8 cellular contexts compared by ENCODE assay signal in the genomic region with DNA sequence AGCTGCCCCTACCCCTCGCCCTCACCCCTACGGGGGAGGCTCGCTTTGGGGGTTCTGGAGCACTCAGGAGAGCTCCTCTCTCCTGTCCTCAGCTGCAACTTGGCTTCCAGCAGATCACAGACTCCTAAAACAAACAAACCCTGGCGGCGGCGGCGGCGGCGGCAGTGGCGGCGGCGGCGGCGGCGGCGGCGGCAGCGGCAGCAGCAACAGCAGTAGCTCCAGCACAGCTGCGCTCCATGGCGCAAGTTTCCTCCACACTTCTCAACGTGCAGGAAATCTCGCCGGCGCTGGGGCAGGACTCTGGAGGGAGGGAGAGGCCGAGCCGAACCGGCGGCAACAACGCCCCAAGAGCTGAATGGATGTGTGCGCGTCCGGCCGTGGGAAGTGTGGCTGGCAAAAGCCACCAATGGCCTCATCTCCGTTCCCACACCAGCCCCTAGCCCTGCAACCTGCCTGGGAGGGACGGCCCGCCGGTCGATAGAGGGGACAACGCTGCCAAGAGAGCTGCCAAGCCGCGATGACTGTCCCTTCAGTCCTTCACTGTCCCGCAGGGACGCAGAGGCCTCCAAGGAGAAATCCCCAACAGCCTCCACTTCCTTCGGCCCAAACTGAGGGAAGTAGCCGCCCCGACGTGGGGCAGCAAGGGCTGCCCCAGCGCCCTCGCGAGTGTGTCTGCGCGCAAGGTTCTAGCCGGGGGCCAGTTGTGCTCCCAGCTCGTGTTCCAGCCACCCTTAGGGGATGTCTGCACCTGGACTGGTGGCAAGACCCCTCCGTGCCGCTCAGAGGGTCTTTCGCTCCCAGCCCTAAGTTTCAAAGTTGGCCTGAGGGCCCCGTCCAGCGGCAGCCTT. TPM values are rescaled to one million over a fixed set of nuclear protein-coding genes. Genes with fewer than 3 reads are reported as not detected.
DNase-seq lines count a peak whose midpoint lies in the region; ATAC-seq and TF ChIP-seq lines count a peak whose summit lies in the region.

No MANE protein-coding gene starts in this region.

- peak overlapping the region; percentile 54 to 86 (median 82) for H3K27ac ChIP-seq in heart right ventricle
- no peak overlapping the region for H3K27ac ChIP-seq in CD4-positive, alpha-beta memory T cell (ENCODE audit: low read depth, low read length)

- peaks cover 0 to 61% (median 0%) of the 10 kb centered on the region in 7 donors for H3K27me3 ChIP-seq in heart right ventricle
- H3K27me3 ChIP-seq in CD4-positive, alpha-beta memory T cell (ENCODE audit: insufficient read depth, low read length) = no peaks in the 10 kb centered on the region

- POLR2A ChIA-PET in CD4-positive, alpha-beta memory T cell (lab: Charles Lee; ENCODE audit: partially characterized antibody) = no interaction called here

- H3K9me3 Mint-ChIP-seq in activated CD8-positive, alpha-beta memory T cell treated with anti-CD3 and anti-CD28 coated beads, Interleukin-2, amount 10 ng/mL, durations not matched to agents 7 days and 5 days (ENCODE audit: low read depth) = no peaks in the 10 kb centered on the region
- peaks cover 0 to 5% (median 0%) of the 10 kb centered on the region in 8 donors for H3K9me3 Mint-ChIP-seq in CD4-positive, alpha-beta memory T cell

- CTCF ChIA-PET in activated CD8-positive, alpha-beta memory T cell treated with anti-CD3 and anti-CD28 coated beads, Interleukin-2, amount 10 ng/mL, durations not matched to agents 7 days and 5 days (lab: Charles Lee) = no interaction called here
- CTCF ChIA-PET in CD4-positive, alpha-beta memory T cell (lab: Charles Lee; ENCODE audit: partially characterized antibody) = no interaction called here

- no peaks in the 10 kb centered on the region for H3K9me3 ChIP-seq in heart right ventricle
- no peaks in the 10 kb centered on the region for H3K9me3 ChIP-seq in CD4-positive, alpha-beta memory T cell (ENCODE audit: control insufficient read depth in 1 of 2, low read length in 2 of 2)

- ATAC-seq in heart right ventricle (peak; percentile 56 to 85 (median 74)), GM18870 (IDR thresholded peaks at IDR 0.05; ENCODE audit: unreplicated experiment) (no peak), GM18498 (IDR thresholded peaks at IDR 0.05; ENCODE audit: unreplicated experiment) (no peak)
- ATAC-seq in activated CD8-positive, alpha-beta memory T cell treated with anti-CD3 and anti-CD28 coated beads, Interleukin-2, amount 10 ng/mL, durations not matched to agents 7 days and 5 days = no peak

- intact Hi-C loops in heart right ventricle (cut with DNase I) = loop anchor here in 2 of 10 donors (10.0 kb wide), 2 partner anchors 48 to 68 kb away; no protein-coding TSS in a partner anchor
- intact Hi-C loops in CD4-positive, alpha-beta memory T cell (cut with micrococcal nuclease) = no loop called here

- H3K36me3 ChIP-seq in heart right ventricle = no peaks in the 10 kb centered on the region
- H3K36me3 ChIP-seq in CD4-positive, alpha-beta memory T cell (ENCODE audit: insufficient read depth, low read length) = no peaks in the 10 kb centered on the region

- TF ChIP-seq CTCF in heart right ventricle (IDR thresholded peaks at IDR 0.05) = no peak

- peak overlapping the region; percentile 37 to 72 (median 62) for H3K4me3 ChIP-seq in heart right ventricle
- H3K4me3 ChIP-seq in CD4-positive, alpha-beta memory T cell (ENCODE audit: low read length in 2 of 2) = no peak overlapping the region

- peak; percentile 60 for DNase-seq in GM03348 (ENCODE audit: low spot score)
- peak; percentile 22 for DNase-seq in SW480 (ENCODE audit: low spot score)
- peak; percentile 45 to 46 for DNase-seq in heart right ventricle
- peak; percentile 73 for DNase-seq in retina
- DNase-seq in activated CD8-positive, alpha-beta memory T cell treated with anti-CD3 and anti-CD28 coated beads, Interleukin-2, amount 10 ng/mL, durations not matched to agents 7 days and 5 days = no peak
- no peak for DNase-seq in CD4-positive, alpha-beta memory T cell

- H3K27me3 Mint-ChIP-seq in activated CD8-positive, alpha-beta memory T cell treated with anti-CD3 and anti-CD28 coated beads, Interleukin-2, amount 10 ng/mL, durations not matched to agents 7 days and 5 days = peaks cover 40% of the 10 kb centered on the region
- H3K27me3 Mint-ChIP-seq in CD4-positive, alpha-beta memory T cell = peaks cover 13 to 24% of the 10 kb centered on the region in 2 donors

- 0% methylated on average over 50 to 59 of the region's 59 CpGs for WGBS in heart right ventricle, 2 donors

- no peak overlapping the region for H3K4me3 Mint-ChIP-seq in activated CD8-positive, alpha-beta memory T cell treated with anti-CD3 and anti-CD28 coated beads, Interleukin-2, amount 10 ng/mL, durations not matched to agents 7 days and 5 days
- peak overlapping the region in 3 of 8 donors; percentile 4 to 49 (median 33) for H3K4me3 Mint-ChIP-seq in CD4-positive, alpha-beta memory T cell

- no peaks in the 10 kb centered on the region for H3K4me1 ChIP-seq in heart right ventricle
- no peaks in the 10 kb centered on the region for H3K4me1 ChIP-seq in CD4-positive, alpha-beta memory T cell (ENCODE audit: insufficient read depth, low read length)

- H3K36me3 Mint-ChIP-seq in activated CD8-positive, alpha-beta memory T cell treated with anti-CD3 and anti-CD28 coated beads, Interleukin-2, amount 10 ng/mL, durations not matched to agents 7 days and 5 days = no peaks in the 10 kb centered on the region
- no peaks in the 10 kb centered on the region for H3K36me3 Mint-ChIP-seq in CD4-positive, alpha-beta memory T cell

- peaks cover 3% of the 10 kb centered on the region for H3K4me1 Mint-ChIP-seq in activated CD8-positive, alpha-beta memory T cell treated with anti-CD3 and anti-CD28 coated beads, Interleukin-2, amount 10 ng/mL, durations not matched to agents 7 days and 5 days
- no peaks in the 10 kb centered on the region for H3K4me1 Mint-ChIP-seq in CD4-positive, alpha-beta memory T cell

- H3K27ac Mint-ChIP-seq in activated CD8-positive, alpha-beta memory T cell treated with anti-CD3 and anti-CD28 coated beads, Interleukin-2, amount 10 ng/mL, durations not matched to agents 7 days and 5 days = no peak overlapping the region
- H3K27ac Mint-ChIP-seq in CD4-positive, alpha-beta memory T cell = no peak overlapping the region

RNA-seq across cellular contexts. Expression of gene SHROOM4, which starts 0.8 kb away (rescaled TPM):
- total RNA-seq in heart right ventricle = 10 to 100 TPM in 6 of 10 donors, 1 to 10 TPM in 4; 7.9 to 15.9 (median 11.0) TPM
- 10 to 100 TPM in 1 of 2 donors, 1 to 10 TPM in 1; 3.6 to 17.9 TPM for polyA plus RNA-seq in heart right ventricle
- total RNA-seq in activated CD8-positive, alpha-beta memory T cell treated with anti-CD3 and anti-CD28 coated beads, Interleukin-2, amount 10 ng/mL, durations not matched to agents 7 days and 5 days = not detected
- not detected for total RNA-seq in CD4-positive, alpha-beta memory T cell
- polyA plus RNA-seq in CD4-positive, alpha-beta memory T cell = not detected

Comparison
In these comparisons a context has a peak if more than half of its experiments do, and no peak if none do; other contexts are left out.
1. DNase-seq: peak in GM03348 (single experiment), SW480 (single experiment), heart right ventricle (2 of 2) and retina (single experiment); none in activated CD8-positive, alpha-beta memory T cell treated with anti-CD3 and anti-CD28 coated beads, Interleukin-2, amount 10 ng/mL, durations not matched to agents 7 days and 5 days (single experiment) and CD4-positive, alpha-beta memory T cell (0 of 5).
2. ATAC-seq: peak in heart right ventricle (8 of 8); none in GM18870 (single experiment), activated CD8-positive, alpha-beta memory T cell treated with anti-CD3 and anti-CD28 coated beads, Interleukin-2, amount 10 ng/mL, durations not matched to agents 7 days and 5 days (single experiment) and GM18498 (single experiment).
3. H3K4me3 ChIP-seq: peak in heart right ventricle (10 of 10); none in CD4-positive, alpha-beta memory T cell (0 of 2).
4. RNA of gene SHROOM4, which starts 0.8 kb away (total RNA-seq): 7.9 to 15.9 TPM in heart right ventricle; not detected in activated CD8-positive, alpha-beta memory T cell treated with anti-CD3 and anti-CD28 coated beads, Interleukin-2, amount 10 ng/mL, durations not matched to agents 7 days and 5 days and not detected in CD4-positive, alpha-beta memory T cell; every median in the first group is over 4 times any median in the second.